ENCODE assay signal across 16 cellular contexts in genomic region chr13:102642475-102642874, GRCh38. TPM values are rescaled to one million over a fixed set of nuclear protein-coding genes. Genes with fewer than 3 reads are reported as not detected.
DNase-seq lines count a peak whose midpoint lies in the region; ATAC-seq and TF ChIP-seq lines count a peak whose summit lies in the region.
"Had no signal": no experiment of that assay in that cellular context is flagged by ENCODE, and none has a peak within 500 bp of the region (broad histone marks: within the 10 kb centered on the region; RNA-seq: fewer than 3 reads in every experiment).

No MANE protein-coding gene starts in this region.

- no peak overlapping the region for H3K9ac ChIP-seq in colonic mucosa (ENCODE audit: low read depth in 2 of 2, low read length in 2 of 2)

- H3K4me3 Mint-ChIP-seq in immature natural killer cell = no peak overlapping the region
- H3K4me3 Mint-ChIP-seq: memory B cell, type B pancreatic cell had no signal

- H3K4me3 ChIP-seq in colonic mucosa (no peak overlapping the region), lower lobe of right lung (no peak overlapping the region)

- H3K27ac ChIP-seq in 22Rv1 = 0 out of 2 replicates have a peak overlapping the region, but pooled peaks have one; percentile 11
- no peak overlapping the region for H3K27ac ChIP-seq in colonic mucosa
- no peak overlapping the region for H3K27ac ChIP-seq in lower lobe of right lung

- peaks cover 0 to under 1% of the 10 kb centered on the region in 2 donors for H3K4me1 Mint-ChIP-seq in immature natural killer cell

- intact Hi-C loops in colonic mucosa (cut with DNase I) = no loop called here
- intact Hi-C loops in lower lobe of right lung (cut with DNase I) = no loop called here

- peaks cover 27 to 44% (median 34%) of the 10 kb centered on the region in 3 donors for H3K36me3 Mint-ChIP-seq in immature natural killer cell

- H3K27me3 Mint-ChIP-seq in immature natural killer cell (ENCODE audit: low read depth in 3 of 3) = no peaks in the 10 kb centered on the region
- H3K27me3 Mint-ChIP-seq: memory B cell, type B pancreatic cell had no signal

- peak; percentile 37 to 82 for ATAC-seq in lower lobe of right lung
- ATAC-seq in HG02970 (IDR thresholded peaks at IDR 0.05; ENCODE audit: low FRiP score, unreplicated experiment) = no peak
- ATAC-seq in HG02852 (IDR thresholded peaks at IDR 0.05; ENCODE audit: unreplicated experiment) = no peak

- no peaks in the 10 kb centered on the region for H3K27me3 ChIP-seq in colonic mucosa
- H3K27me3 ChIP-seq in lower lobe of right lung (ENCODE audit: low read depth) = no peaks in the 10 kb centered on the region

- H3K9me3 Mint-ChIP-seq in immature natural killer cell = no peaks in the 10 kb centered on the region
- H3K9me3 Mint-ChIP-seq: memory B cell, type B pancreatic cell had no signal

- no peaks in the 10 kb centered on the region for H3K9me3 ChIP-seq in colonic mucosa
- no peaks in the 10 kb centered on the region for H3K9me3 ChIP-seq in lower lobe of right lung

- H3K27ac Mint-ChIP-seq in immature natural killer cell = no peak overlapping the region
- H3K27ac Mint-ChIP-seq: memory B cell, type B pancreatic cell had no signal

- H3K4me1 ChIP-seq in colonic mucosa (no peaks in the 10 kb centered on the region), lower lobe of right lung (no peaks in the 10 kb centered on the region)

- peak; percentile 24 for DNase-seq in NCI-H2081 treated with DMSO at 0.1 percent for 48 hours (lab: John Stamatoyannopoulos, UW)
- peak; percentile 23 for DNase-seq in colonic mucosa
- peak; percentile 57 for DNase-seq in lower lobe of right lung
- no peak for DNase-seq in immature natural killer cell
- DNase-seq in CD1c-positive myeloid dendritic cell (ENCODE audit: extremely low spot score) = no peak
- DNase-seq: activated CD4-positive, alpha-beta T cell treated with anti-CD3 and anti-CD28 coated beads, Interleukin-2, amount 50 U/mL, for 1 hour; cortex of kidney; foreskin fibroblast had no signal

- H3K36me3 ChIP-seq in colonic mucosa (peaks cover 9% of the 10 kb centered on the region), lower lobe of right lung (peaks cover 97% of the 10 kb centered on the region)

- TF ChIP-seq CTCF in 22Rv1 (IDR thresholded peaks at IDR 0.05) (no peak), colonic mucosa (IDR thresholded peaks at IDR 0.05) (no peak), lower lobe of right lung (IDR thresholded peaks at IDR 0.05) (no peak)

RNA-seq across cellular contexts. Expression of gene TPP2, which starts 45.7 kb away (rescaled TPM):
- total RNA-seq in colonic mucosa (10 to 100 TPM; 41.0 to 42.0 TPM), lower lobe of right lung (41.7 TPM)
- polyA plus RNA-seq in immature natural killer cell = 10 to 100 TPM; 15.1 to 57.4 (median 37.6) TPM

RNA-seq across cellular contexts. Expression of gene METTL21C, which starts 52.4 kb away (rescaled TPM):
- total RNA-seq in colonic mucosa (not detected), lower lobe of right lung (not detected)
- not detected for polyA plus RNA-seq in immature natural killer cell
- total RNA-seq: M059J, posterior vena cava had no signal
- polyA plus RNA-seq: AG04450 had no signal

Comparison
In these comparisons a context has a peak if more than half of its experiments do, and no peak if none do; other contexts are left out.
1. DNase-seq: peak in NCI-H2081 treated with DMSO at 0.1 percent for 48 hours (single experiment), colonic mucosa (single experiment) and lower lobe of right lung (single experiment); none in immature natural killer cell (0 of 3) and CD1c-positive myeloid dendritic cell (single experiment).
2. ATAC-seq: peak in lower lobe of right lung (2 of 2); none in HG02970 (single experiment) and HG02852 (single experiment).